16 cellular contexts compared by ENCODE assay signal in genomic region chr2:24957221-24957620, GRCh38. TPM values are rescaled to one million over a fixed set of nuclear protein-coding genes. Genes with fewer than 3 reads are reported as not detected.
DNase-seq lines count a peak whose midpoint lies in the region; ATAC-seq and TF ChIP-seq lines count a peak whose summit lies in the region.
"Had no signal": no experiment of that assay in that cellular context is flagged by ENCODE, and none has a peak within 500 bp of the region (broad histone marks: within the 10 kb centered on the region; RNA-seq: fewer than 3 reads in every experiment).

No MANE protein-coding gene starts in this region.

- peak; percentile 62 for DNase-seq in D341Med (ENCODE audit: low spot score)
- DNase-seq in NCI-H2171 treated with DMSO at 0.1 percent for 48 hours (lab: John Stamatoyannopoulos, UW), result peak; percentile 95
- DNase-seq in NCI-H82 (lab: John Stamatoyannopoulos, UW), result peak; percentile 82
- DNase-seq in myocyte (ENCODE audit: low read depth), result peak; percentile 12
- no peak for DNase-seq in GM20000 (ENCODE audit: low spot score)
- DNase-seq: Calu3; CD8-positive, alpha-beta T cell; DND-41; EL; HFFc6; IMR-90 had no signal

- no peak for ATAC-seq in GM18873 (IDR thresholded peaks at IDR 0.05; ENCODE audit: low FRiP score, unreplicated experiment)
- ATAC-seq: CD8-positive, alpha-beta T cell; GM12878; GM23338; HCT116; K562 had no signal

- no peak for TF ChIP-seq CTCF in GM20000 (IDR thresholded peaks at IDR 0.05; ENCODE audit: extremely low read depth, missing control alignments)

RNA-seq across cellular contexts. Expression of gene DNAJC27, which starts 14.5 kb away (rescaled TPM):
- 6.0 and 8.6 TPM in 2 replicates for total RNA-seq in myocyte
- 2.4 TPM for polyA plus RNA-seq in myocyte (2012)

RNA-seq across cellular contexts. Expression of gene ADCY3, which starts 37.2 kb away (rescaled TPM):
- total RNA-seq in myocyte, result 3.5 and 6.5 TPM in 2 replicates
- 11.6 TPM for polyA plus RNA-seq in myocyte (2012)
